ENCODE assay signal across 8 cellular contexts in genomic region chr11:68271781-68272608, GRCh38. TPM values are rescaled to one million over a fixed set of nuclear protein-coding genes. Genes with fewer than 3 reads are reported as not detected.
DNase-seq lines count a peak whose midpoint lies in the region; ATAC-seq and TF ChIP-seq lines count a peak whose summit lies in the region.

Gene C11orf24 (minus strand): TSS chr11:68271973. CDS start chr11:68263767, 8,206 bp downstream.

- H3K27ac ChIP-seq in spleen = peak within 1 kb of the TSS; percentile 91 to 96 (median 94)

- H3K27ac Mint-ChIP-seq in activated B cell treated with CpG ODN at 0.5 μM for 24 hours = peak within 1 kb of the TSS; percentile 98

- TF ChIP-seq CTCF in activated B cell treated with CpG ODN at 0.5 μM for 24 hours (IDR thresholded peaks at IDR 0.05) = no peak
- TF ChIP-seq CTCF in cardiac fibroblast (IDR thresholded peaks at IDR 0.05; ENCODE audit: low read depth, low read length) = no peak
- TF ChIP-seq CTCF in spleen (IDR thresholded peaks at IDR 0.05 in 8 of 11, conservative IDR thresholded peaks at IDR 0.05 in 3 of 11) = peak in 3 of 11 experiments; percentile 9 to 54 (median 35)

- H3K27me3 ChIP-seq in spleen (replicated peaks in 1 of 7) = no peaks in the 10 kb centered on the region

- intact Hi-C loops in activated B cell treated with CpG ODN at 0.5 μM for 24 hours (cut with micrococcal nuclease) (loop anchor here (1.0 to 10.0 kb wide), 9 partner anchors 15 to 657 kb away; partner anchors contain the start of genes KMT5B and PPP6R3), spleen (cut with DNase I; ENCODE audit: low total_unique reads) (no loop called here)

- peak within 1 kb of the TSS; percentile 95 for H3K4me3 Mint-ChIP-seq in activated B cell treated with CpG ODN at 0.5 μM for 24 hours

- ATAC-seq in GM19023 (IDR thresholded peaks at IDR 0.05; ENCODE audit: unreplicated experiment) (peak; percentile 81), HG03196 (IDR thresholded peaks at IDR 0.05; ENCODE audit: unreplicated experiment) (peak; percentile 74), activated B cell treated with CpG ODN at 0.5 μM for 24 hours (ENCODE audit: low read depth) (peak; percentile 78)

- 0 to 1% (median 1%) methylated on average over 60 to 71 of the region's 71 CpGs for WGBS in spleen, 5 donors

- POLR2A ChIA-PET in activated B cell treated with CpG ODN at 0.5 μM for 24 hours (lab: Charles Lee) = interaction anchor here (0.6 to 5.2 kb wide), 16 partner anchors 10 to 269 kb away, joined by 3 to 93 read pairs (median 8); partner anchors contain the start of genes ALDH3B1, KMT5B and PPP6R3

- H3K4me1 ChIP-seq in spleen = peaks cover 19 to 76% (median 53%) of the 10 kb centered on the region in 6 donors

- H3K9me3 ChIP-seq in spleen = no peaks in the 10 kb centered on the region

- no peaks in the 10 kb centered on the region for H3K27me3 Mint-ChIP-seq in activated B cell treated with CpG ODN at 0.5 μM for 24 hours

- peaks cover 42% of the 10 kb centered on the region for H3K36me3 Mint-ChIP-seq in activated B cell treated with CpG ODN at 0.5 μM for 24 hours (ENCODE audit: low read depth)

- peaks cover 79% of the 10 kb centered on the region for H3K4me1 Mint-ChIP-seq in activated B cell treated with CpG ODN at 0.5 μM for 24 hours

- H3K4me3 ChIP-seq in cardiac fibroblast (replicated peaks in 1 of 2; ENCODE audit: low read depth in 2 of 2, low read length in 2 of 2) (peak within 1 kb of the TSS; percentile 89 to 93), spleen (peak within 1 kb of the TSS; percentile 56 to 88 (median 63))

- DNase-seq in AG08395 (ENCODE audit: low spot score) (peak; percentile 99), NCI-H345 (lab: John Stamatoyannopoulos, UW) (peak; percentile 97), activated B cell treated with CpG ODN at 0.5 μM for 24 hours (peak; percentile 95), cardiac fibroblast (ENCODE audit: low read depth in 2 of 2) (peak; percentile 93 to 97), inferior parietal cortex (ENCODE audit: extremely low spot score) (peak; percentile 94), spleen (peak; percentile 99)

- peaks cover 0 to 12% (median 11%) of the 10 kb centered on the region in 6 donors for H3K36me3 ChIP-seq in spleen

- peak; percentile 7 to 55 (median 33) for TF ChIP-seq POLR2A in spleen (IDR thresholded peaks at IDR 0.05)

- H3K9me3 Mint-ChIP-seq in activated B cell treated with CpG ODN at 0.5 μM for 24 hours = no peaks in the 10 kb centered on the region

- CTCF ChIA-PET in activated B cell treated with CpG ODN at 0.5 μM for 24 hours (lab: Charles Lee) = interaction anchor here (1.1 to 6.3 kb wide), 4 partner anchors 11 to 25 kb away, joined by 3 to 71 read pairs (median 37); no protein-coding TSS in a partner anchor

RNA-seq across cellular contexts. Expression of gene C11orf24, which starts in this region (rescaled TPM):
- 75.5 and 78.0 TPM in 2 replicates for total RNA-seq in activated B cell treated with CpG ODN at 0.5 μM for 24 hours
- total RNA-seq in spleen = 10 to 100 TPM; 17.4 to 36.0 (median 25.9) TPM
- 10 to 100 TPM; 15.9 to 22.1 (median 17.9) TPM for polyA plus RNA-seq in spleen

Comparison
In these comparisons a context has a peak if more than half of its experiments do, and no peak if none do; other contexts are left out.
1. Peak in every context shown above with its lines: DNase-seq, ATAC-seq, H3K4me3 ChIP-seq and H3K27ac ChIP-seq.